Comparison of ENCODE assay signal across 14 cellular contexts in genomic region chr16:85195271-85195647, GRCh38.
"Had no signal": no experiment of that assay in that cellular context is flagged by ENCODE, and none has a peak within 500 bp of the region (broad histone marks: within the 10 kb centered on the region; RNA-seq: fewer than 3 reads in every experiment).

No MANE protein-coding gene starts in this region.

- DNase-seq: activated CD4-positive, alpha-beta T cell treated with anti-CD3 and anti-CD28 coated beads for 48 hours; activated CD8-positive, alpha-beta T cell treated with anti-CD3 and anti-CD28 coated beads for 36 hours; activated gamma-delta T cell treated with Interleukin-2 at 50 U/mL for 16 hours; activated T-cell treated with anti-CD3 and anti-CD28 coated beads, Interleukin-2, amount 50 U/mL, for 48 hours; effector memory CD4-positive, alpha-beta T cell; gastrocnemius medialis; mammary epithelial cell; natural killer cell; stimulated activated CD4-positive, alpha-beta T cell treated with anti-CD3 and anti-CD28 coated beads, Interleukin-1b, Interleukin-23, amount 100 ng/mL, for 48 hours had no signal

- H3K4me1 ChIP-seq: breast epithelium, prostate gland had no signal

- H3K27me3 ChIP-seq: breast epithelium, gastrocnemius medialis, tibial nerve had no signal

- H3K9me3 ChIP-seq: breast epithelium, gastrocnemius medialis, prostate gland had no signal

- ATAC-seq: activated CD8-positive, alpha-beta T cell treated with anti-CD3 and anti-CD28 coated beads for 36 hours; gastrocnemius medialis; natural killer cell; stimulated activated effector memory CD8-positive, alpha-beta T cell treated with anti-CD3 and anti-CD28 coated beads, Interleukin-12 subunit alpha, Interleukin-12 subunit beta, amount 100 ng/mL, for 72 hours; WTC11 had no signal

- H3K4me3 ChIP-seq: breast epithelium, gastrocnemius medialis, prostate gland, tibial nerve had no signal

- H3K36me3 ChIP-seq: breast epithelium, gastrocnemius medialis, prostate gland, tibial nerve had no signal
